ENCODE assay signal across 8 cellular contexts in the genomic region with DNA sequence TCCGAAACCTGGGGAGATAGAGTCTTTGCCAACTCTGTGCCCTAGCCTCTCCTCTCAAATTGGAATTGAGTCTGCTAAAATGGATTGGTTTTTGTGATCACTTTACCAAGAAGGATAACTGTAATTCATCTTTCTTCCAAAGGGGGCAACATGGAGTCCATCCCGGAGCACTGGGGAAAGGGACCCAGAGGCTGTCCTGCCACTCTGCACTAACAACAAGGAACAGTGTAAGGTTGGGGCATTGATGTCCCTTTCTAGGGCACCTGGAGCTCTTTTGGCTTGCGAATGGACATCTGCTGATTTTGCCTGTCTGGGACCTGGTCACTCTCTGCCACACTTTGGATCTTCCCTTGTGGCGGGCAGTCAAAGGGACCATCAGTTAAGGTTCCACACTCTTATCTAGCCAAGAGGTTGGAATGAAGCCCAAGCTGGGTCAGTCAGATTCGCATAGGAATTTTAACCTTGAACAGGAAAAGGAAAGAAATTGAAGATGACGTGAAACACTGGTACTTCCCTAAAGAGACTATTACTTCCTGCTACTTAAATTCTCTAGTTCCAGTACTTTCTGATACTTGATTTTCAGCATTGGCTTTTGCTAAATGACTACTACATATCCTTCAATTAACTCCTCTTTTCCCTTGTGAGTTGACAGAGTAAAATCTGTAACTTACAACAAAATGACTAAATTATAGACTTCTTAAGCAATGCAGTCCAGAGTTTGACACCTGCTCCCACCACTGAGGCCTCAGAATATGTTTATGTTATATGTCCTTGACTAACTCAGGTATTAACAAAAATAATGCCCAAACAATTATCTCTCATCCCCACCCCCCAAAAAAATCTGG.
A peak's percentile ranks its signal among the peaks of the same experiment; 100 is the strongest.
DNase-seq lines count a peak whose midpoint lies in the region; ATAC-seq and TF ChIP-seq lines count a peak whose summit lies in the region.

No MANE protein-coding gene starts in this region.

- H3K4me1 Mint-ChIP-seq in HFFc6 (ENCODE audit: low read depth) = peaks cover 83% of the 10 kb centered on the region

- H3K27me3 ChIP-seq in DND-41 (ENCODE audit: insufficient read depth, low read length, poor library complexity) (no peaks in the 10 kb centered on the region), adipocyte (replicated peaks; ENCODE audit: control insufficient read depth, insufficient read depth, low read length) (no peaks in the 10 kb centered on the region), mesenchymal stem cell (ENCODE audit: control insufficient read depth in 1 of 2, insufficient read depth in 1 of 2, low read length in 2 of 2) (no peaks in the 10 kb centered on the region)

- peaks cover 2% of the 10 kb centered on the region; the same call in 1 of the 2 replicates for H3K27me3 Mint-ChIP-seq in HFFc6 (ENCODE audit: insufficient read depth)

- peak overlapping the region; percentile 62 for H4K91ac ChIP-seq in mesenchymal stem cell (ENCODE audit: low read length)

- H3K79me2 ChIP-seq in DND-41 (ENCODE audit: insufficient read depth, low read length) = no peaks in the 10 kb centered on the region

- no peaks in the 10 kb centered on the region for H4K20me1 ChIP-seq in DND-41 (ENCODE audit: insufficient read depth, low read length)

- peak overlapping the region in 1 of 2 experiments; percentile 84 for H3K18ac ChIP-seq in mesenchymal stem cell (ENCODE audit: low read depth in 1 of 2, low read length in 2 of 2)

- TF ChIP-seq CTCF in DND-41 (IDR thresholded peaks at IDR 0.05; ENCODE audit: borderline replicate concordance, extremely low read depth, low read length, poor library complexity, severe bottlenecking) = peak; percentile 59
- peak; percentile 76 for TF ChIP-seq CTCF in HFFc6 (IDR thresholded peaks at IDR 0.05)

- ATAC-seq in DND-41 (ENCODE audit: insufficient read depth, low read depth) = no peak
- ATAC-seq in GM21447 (IDR thresholded peaks at IDR 0.05; ENCODE audit: unreplicated experiment) = no peak
- no peak for ATAC-seq in HG03565 (IDR thresholded peaks at IDR 0.05; ENCODE audit: unreplicated experiment)

- H2AFZ ChIP-seq in DND-41 (ENCODE audit: low read depth, low read length) = no peak overlapping the region
- H2AFZ ChIP-seq in mesenchymal stem cell (ENCODE audit: low read depth, low read length) = no peak overlapping the region

- H3K9ac ChIP-seq in DND-41 (ENCODE audit: low read depth, low read length) (no peak overlapping the region), adipocyte (ENCODE audit: low read length) (no peak overlapping the region), mesenchymal stem cell (ENCODE audit: low read length) (no peak overlapping the region)

- peak overlapping the region; percentile 18 to 45 for H2BK12ac ChIP-seq in mesenchymal stem cell (ENCODE audit: low read length in 2 of 2)

- peaks cover 9% of the 10 kb centered on the region for H3K36me3 Mint-ChIP-seq in HFFc6 (ENCODE audit: low read depth)

- H3K79me1 ChIP-seq in mesenchymal stem cell (replicated peaks; ENCODE audit: low read length, poor library complexity, severe bottlenecking) = no peaks in the 10 kb centered on the region

- peak overlapping the region; percentile 90; the same call in 1 of the 2 replicates for H3K27ac Mint-ChIP-seq in HFFc6

- H3K23ac ChIP-seq in mesenchymal stem cell (ENCODE audit: low read length in 2 of 2) = no peak overlapping the region

- H3K4me2 ChIP-seq in DND-41 (ENCODE audit: insufficient read depth, low read length) (no peak overlapping the region), mesenchymal stem cell (ENCODE audit: low read length, poor library complexity, severe bottlenecking) (no peak overlapping the region)

- H4K8ac ChIP-seq in mesenchymal stem cell (ENCODE audit: low read length) = peak overlapping the region; percentile 45

- H3K4ac ChIP-seq in mesenchymal stem cell (ENCODE audit: low read depth in 1 of 2, low read length in 2 of 2) = no peak overlapping the region

- no peak overlapping the region for H3K4me3 Mint-ChIP-seq in HFFc6

- H3K27ac ChIP-seq in DND-41 (ENCODE audit: low read length) (no peak overlapping the region), mesenchymal stem cell (ENCODE audit: low read length, poor library complexity, severe bottlenecking) (no peak overlapping the region)

- H3K4me1 ChIP-seq in DND-41 (ENCODE audit: insufficient read depth, low read length) = no peaks in the 10 kb centered on the region
- H3K4me1 ChIP-seq in adipocyte (ENCODE audit: control insufficient read depth, insufficient read depth, low read length) = peaks cover 8% of the 10 kb centered on the region
- H3K4me1 ChIP-seq in mesenchymal stem cell (ENCODE audit: control insufficient read depth, insufficient read depth, low read depth, low read length) = peaks cover 7% of the 10 kb centered on the region

- H3K9me3 ChIP-seq in DND-41 (ENCODE audit: insufficient read depth, low read length, severe bottlenecking) (no peaks in the 10 kb centered on the region), adipocyte (ENCODE audit: control insufficient read depth, low read length) (peaks cover 5% of the 10 kb centered on the region), mesenchymal stem cell (ENCODE audit: control insufficient read depth, low read length) (peaks cover 5% of the 10 kb centered on the region)

- H3K14ac ChIP-seq in mesenchymal stem cell (ENCODE audit: low read length in 2 of 2) = no peak overlapping the region

- no peak overlapping the region for H2AK5ac ChIP-seq in mesenchymal stem cell (ENCODE audit: low read length, severe bottlenecking)

- no peak overlapping the region for H2BK5ac ChIP-seq in mesenchymal stem cell (ENCODE audit: low read depth, low read length, poor library complexity, severe bottlenecking)

- H3K4me3 ChIP-seq in DND-41 (ENCODE audit: low read depth in 1 of 2, low read length in 2 of 2) = no peak overlapping the region
- H3K4me3 ChIP-seq in adipocyte (ENCODE audit: low read length) = no peak overlapping the region
- H3K4me3 ChIP-seq in mesenchymal stem cell (ENCODE audit: insufficient read depth in 1 of 2, low read depth in 1 of 2, low read length in 2 of 2) = no peak overlapping the region

- H2BK15ac ChIP-seq in mesenchymal stem cell (ENCODE audit: low read depth, poor library complexity, severe bottlenecking) = no peak overlapping the region

- no peak for DNase-seq in DND-41
- no peak for DNase-seq in HFFc6
- peak; percentile 39 for DNase-seq in adipocyte (ENCODE audit: low read depth)
- no peak for DNase-seq in mesenchymal stem cell
- DNase-seq in SIG-M5 (lab: John Stamatoyannopoulos, UW) = no peak
- DNase-seq in NCI-H2081 (lab: John Stamatoyannopoulos, UW) = no peak

- H2BK120ac ChIP-seq in mesenchymal stem cell (ENCODE audit: low read depth, low read length) = peak overlapping the region; percentile 11

- H3K9me3 Mint-ChIP-seq in HFFc6 = peaks cover 3% of the 10 kb centered on the region

- no peaks in the 10 kb centered on the region for H3K36me3 ChIP-seq in DND-41 (ENCODE audit: insufficient read depth, low read length)
- H3K36me3 ChIP-seq in adipocyte (ENCODE audit: control insufficient read depth, insufficient read depth, low read length, severe bottlenecking) = no peaks in the 10 kb centered on the region
- H3K36me3 ChIP-seq in mesenchymal stem cell (ENCODE audit: control insufficient read depth in 1 of 2, insufficient read depth in 2 of 2, low read depth in 1 of 2, low read length in 2 of 2) = no peaks in the 10 kb centered on the region

- 75% methylated on average over 4 of the region's 6 CpGs for WGBS in mesenchymal stem cell
